ENCODE assay signal across 22 cellular contexts in the genomic region with DNA sequence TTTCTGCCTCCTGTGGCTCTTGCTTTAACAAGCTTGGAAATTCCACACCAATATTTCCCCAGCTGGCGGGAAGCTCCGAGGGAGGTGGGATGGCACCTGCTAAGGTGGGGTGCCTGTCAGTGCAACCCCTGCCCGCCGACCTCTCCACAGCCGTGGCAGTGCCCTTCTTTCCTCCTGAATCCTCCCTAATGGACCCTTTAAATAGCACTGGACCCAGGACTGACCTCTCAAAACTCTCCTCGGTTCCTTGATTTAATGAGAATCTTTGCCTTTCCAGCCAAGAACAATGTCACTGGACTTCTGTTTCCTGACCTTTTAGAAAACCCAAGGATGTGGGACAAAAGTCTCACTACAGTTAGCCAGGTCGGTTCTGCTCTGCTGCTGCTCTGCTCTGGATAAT.
A peak's percentile ranks its signal among the peaks of the same experiment; 100 is the strongest.
DNase-seq lines count a peak whose midpoint lies in the region; ATAC-seq, FAIRE-seq and TF ChIP-seq lines count a peak whose summit lies in the region.
"Had no signal": no experiment of that assay in that cellular context is flagged by ENCODE, and none has a peak within 500 bp of the region (broad histone marks: within the 10 kb centered on the region; RNA-seq: fewer than 3 reads in every experiment).

No MANE protein-coding gene starts in this region.

- no TSS peak for BruUV-seq in HepG2 (replicated peaks; lab: Mats Ljungman, UMichigan)

- H3K4me3 ChIP-seq in liver (ENCODE audit: low read depth in 1 of 3, low read length in 3 of 3): no peak overlapping the region
- no peak overlapping the region for H3K4me3 ChIP-seq in HepG2 (replicated peaks in 1 of 3; ENCODE audit: insufficient read depth in 1 of 3, low read depth in 2 of 3, low read length in 3 of 3)
- H3K4me3 ChIP-seq in neuronal stem cell (ENCODE audit: low read length in 2 of 2): no peak overlapping the region
- no peak overlapping the region for H3K4me3 ChIP-seq in adrenal gland
- H3K4me3 ChIP-seq: A549; BLaER1 treated with 17β-estradiol and CSF1 and Interleukin-3, amounts not matched to agents 10 nM and 100 nM had no signal

- POLR2A ChIA-PET in HepG2 (lab: Yijun Ruan, JAX): no interaction called here

- H3K79me2 ChIP-seq in HepG2 (ENCODE audit: insufficient read depth, low read length): no peaks in the 10 kb centered on the region

- H4K20me1 ChIP-seq in HepG2 (ENCODE audit: insufficient read depth, low read length): no peaks in the 10 kb centered on the region
- H4K20me1 ChIP-seq: BLaER1 treated with 17β-estradiol and CSF1 and Interleukin-3, amounts not matched to agents 10 nM and 100 nM had no signal

- no peaks in the 10 kb centered on the region for H3K36me3 ChIP-seq in liver (ENCODE audit: control insufficient read depth in 4 of 4, insufficient read depth in 3 of 4, low read depth in 1 of 4, low read length in 3 of 4)
- H3K36me3 ChIP-seq in HepG2 (replicated peaks in 1 of 2; ENCODE audit: control insufficient read depth in 1 of 2, insufficient read depth in 2 of 2, low read length in 2 of 2): no peaks in the 10 kb centered on the region
- no peaks in the 10 kb centered on the region for H3K36me3 ChIP-seq in neuronal stem cell (replicated peaks in 1 of 2; ENCODE audit: control insufficient read depth in 2 of 2, insufficient read depth in 2 of 2, low read length in 2 of 2)
- no peaks in the 10 kb centered on the region for H3K36me3 ChIP-seq in adrenal gland (replicated peaks in 1 of 2)
- H3K36me3 ChIP-seq: BLaER1 treated with 17β-estradiol and CSF1 and Interleukin-3, amounts not matched to agents 10 nM and 100 nM had no signal

- TF ChIP-seq CTCF in liver (IDR thresholded peaks at IDR 0.05; ENCODE audit: low read depth, low read length, missing input control) (no peak), HepG2 (CRISPR knock-in tag; IDR thresholded peaks at IDR 0.05) (no peak), adrenal gland (IDR thresholded peaks at IDR 0.05) (no peak)

- H4K8ac ChIP-seq in neuronal stem cell (ENCODE audit: low read depth, low read length): no peak overlapping the region

- no peak overlapping the region for H2AK5ac ChIP-seq in neuronal stem cell (ENCODE audit: low read depth, low read length)

- no peak for TF ChIP-seq EP300 in HepG2 (IDR thresholded peaks at IDR 0.05; ENCODE audit: low read depth in 2 of 2, low read length in 2 of 2)
- TF ChIP-seq EP300 in HepG2 (CRISPR knock-in tag; IDR thresholded peaks at IDR 0.05; ENCODE audit: borderline replicate concordance): no peak

- CTCF ChIA-PET in HepG2 (lab: Yijun Ruan, JAX; ENCODE audit: low intra/inter-chr PET ratio, low total read pairs): no interaction called here

- TF ChIP-seq POLR2A in HepG2 (IDR thresholded peaks at IDR 0.05; ENCODE audit: insufficient read depth in 1 of 2, low read depth in 2 of 2, low read length in 2 of 2) (no peak), adrenal gland (IDR thresholded peaks at IDR 0.05) (no peak)

- H2AFZ ChIP-seq in HepG2 (ENCODE audit: low read length) (no peak overlapping the region), neuronal stem cell (ENCODE audit: low read length) (no peak overlapping the region)

- H3K18ac ChIP-seq in neuronal stem cell (ENCODE audit: low read length): peak overlapping the region; percentile 25

- H2BK12ac ChIP-seq in neuronal stem cell (ENCODE audit: low read length): no peak overlapping the region

- TF ChIP-seq RAD21 in liver (IDR thresholded peaks at IDR 0.05) (no peak), HepG2 (CRISPR knock-in tag; IDR thresholded peaks at IDR 0.05) (no peak)

- no peak overlapping the region for H3K14ac ChIP-seq in neuronal stem cell (ENCODE audit: low read length)

- no peaks in the 10 kb centered on the region for H3K79me1 ChIP-seq in neuronal stem cell (ENCODE audit: low read depth, low read length)

- H3K4ac ChIP-seq in neuronal stem cell (ENCODE audit: low read length): no peak overlapping the region

- no peak overlapping the region for H4K91ac ChIP-seq in neuronal stem cell (ENCODE audit: low read depth, low read length, poor library complexity)

- FAIRE-seq in HepG2 (lab: Jason Lieb, UNC): no peak
- FAIRE-seq: A549, D721Med, G401.6, GM12891, GM19239 had no signal

- 75% methylated on average over 7 of the region's 7 CpGs for WGBS in liver
- WGBS in HepG2 (ENCODE audit: low lambda C conversion rate): 60% methylated on average over 7 of the region's 7 CpGs
- WGBS in neuronal stem cell (ENCODE audit: extremely low coverage in 2 of 2, insufficient read length in 2 of 2, insufficient replicate concordance in 1 of 2), 2 donors: no CpG with 5 or more reads among the region's 7 CpGs
- 61 to 70% (median 64%) methylated on average over 7 of the region's 7 CpGs for WGBS in adrenal gland, 4 donors

- H2BK120ac ChIP-seq in neuronal stem cell (ENCODE audit: low read depth, low read length): peak overlapping the region; percentile 17

- DNase-seq in HepG2 (ENCODE audit: low spot score) (no peak), dermis blood vessel endothelial cell (peak; percentile 16), neuronal stem cell (ENCODE audit: low spot score) (no peak), RKO (ENCODE audit: low spot score) (no peak), NCI-H2171 (lab: John Stamatoyannopoulos, UW) (no peak), adrenal gland (no peak)
- DNase-seq: AML-193; Caco-2; Calu3; CD4-positive, alpha-beta T cell; CD8-positive, alpha-beta T cell; DMS79 treated with DMSO at 0.1 percent for 48 hours; GF-D8 had no signal

- H3K27ac ChIP-seq in liver (ENCODE audit: low read depth in 1 of 2, low read length in 2 of 2): no peak overlapping the region
- no peak overlapping the region for H3K27ac ChIP-seq in HepG2 (ENCODE audit: extremely low read length, insufficient read depth, low read length)
- H3K27ac ChIP-seq in neuronal stem cell (replicated peaks; ENCODE audit: low read length): no peak overlapping the region
- no peak overlapping the region for H3K27ac ChIP-seq in adrenal gland
- H3K27ac ChIP-seq: 22Rv1; A549; BLaER1 treated with 17β-estradiol and CSF1 and Interleukin-3, amounts not matched to agents 10 nM and 100 nM; C4-2B had no signal

- ATAC-seq in HepG2: no peak
- ATAC-seq: A549; CD8-positive, alpha-beta T cell had no signal

- H3K9ac ChIP-seq in liver (ENCODE audit: low read depth in 1 of 2, low read length in 2 of 2) (no peak overlapping the region), HepG2 (ENCODE audit: insufficient read depth, low read depth, low read length) (no peak overlapping the region), neuronal stem cell (ENCODE audit: low read depth, low read length, poor library complexity) (no peak overlapping the region)
- H3K9ac ChIP-seq: BLaER1 treated with 17β-estradiol and CSF1 and Interleukin-3, amounts not matched to agents 10 nM and 100 nM had no signal

- no peak overlapping the region for H3K23ac ChIP-seq in neuronal stem cell (ENCODE audit: low read depth, low read length, poor library complexity)

- H2BK5ac ChIP-seq in neuronal stem cell (ENCODE audit: low read length): no peak overlapping the region

- H3K4me2 ChIP-seq in HepG2 (ENCODE audit: low read depth, low read length) (no peak overlapping the region), neuronal stem cell (ENCODE audit: insufficient read depth, low read length, poor library complexity, severe bottlenecking) (no peak overlapping the region)
- H3K4me2 ChIP-seq: A549; BLaER1 treated with 17β-estradiol and CSF1 and Interleukin-3, amounts not matched to agents 10 nM and 100 nM had no signal

- H2BK15ac ChIP-seq in neuronal stem cell (ENCODE audit: low read length): no peak overlapping the region

- in situ Hi-C loops in HepG2 (cut with HindIII; ENCODE audit: extremely low pct_ligation_motif_present, low pct_unique_long_range_greater_than_20kb): no loop called here

- H3K27me3 ChIP-seq in liver (ENCODE audit: control insufficient read depth in 4 of 4, insufficient read depth in 4 of 4, low read length in 3 of 4): no peaks in the 10 kb centered on the region
- peaks cover 0 to 15% of the 10 kb centered on the region in 2 experiments; a peak in 1 of 5 replicates for H3K27me3 ChIP-seq in HepG2 (ENCODE audit: control insufficient read depth in 1 of 2, insufficient read depth in 2 of 2, low read length in 2 of 2)
- H3K27me3 ChIP-seq in neuronal stem cell (ENCODE audit: control insufficient read depth in 3 of 3, insufficient read depth in 3 of 3, low read depth in 1 of 3, low read length in 3 of 3): peaks cover 0 to 15% (median 0%) of the 10 kb centered on the region in 3 experiments
- H3K27me3 ChIP-seq in adrenal gland: no peaks in the 10 kb centered on the region
- H3K27me3 ChIP-seq: BLaER1 treated with 17β-estradiol and CSF1 and Interleukin-3, amounts not matched to agents 10 nM and 100 nM had no signal

- no peaks in the 10 kb centered on the region for H3K9me3 ChIP-seq in liver (ENCODE audit: control insufficient read depth in 4 of 4, low read length in 3 of 4)
- no peaks in the 10 kb centered on the region for H3K9me3 ChIP-seq in HepG2 (ENCODE audit: low read length)
- H3K9me3 ChIP-seq in neuronal stem cell (replicated peaks in 1 of 2; ENCODE audit: control insufficient read depth in 2 of 2, insufficient read depth in 1 of 2, low read depth in 1 of 2, low read length in 2 of 2): no peaks in the 10 kb centered on the region
- no peaks in the 10 kb centered on the region for H3K9me3 ChIP-seq in adrenal gland (replicated peaks in 1 of 3)
- H3K9me3 ChIP-seq: A549; BLaER1 treated with 17β-estradiol and CSF1 and Interleukin-3, amounts not matched to agents 10 nM and 100 nM; Caco-2 had no signal

- H3K4me1 ChIP-seq in liver (ENCODE audit: control insufficient read depth in 4 of 4, insufficient read depth in 4 of 4, low read length in 3 of 4): no peaks in the 10 kb centered on the region
- no peaks in the 10 kb centered on the region for H3K4me1 ChIP-seq in HepG2 (ENCODE audit: insufficient read depth, low read length)
- peaks cover 0 to 7% of the 10 kb centered on the region in 2 donors for H3K4me1 ChIP-seq in neuronal stem cell (ENCODE audit: control insufficient read depth in 2 of 2, insufficient read depth in 1 of 2, low read depth in 1 of 2, low read length in 2 of 2)
- no peaks in the 10 kb centered on the region for H3K4me1 ChIP-seq in adrenal gland (replicated peaks in 1 of 2)
- H3K4me1 ChIP-seq: A549, Caco-2 had no signal

- intact Hi-C loops in HepG2 (cut with micrococcal nuclease; ENCODE audit: unreplicated experiment): no loop called here
- intact Hi-C loops in adrenal gland (cut with DNase I): no loop called here

TF ChIP-seq in liver, 16 proteins besides CTCF, POLR2A, EP300 and RAD21 (continues in another document):
- no peak for TF ChIP-seq JUND (IDR thresholded peaks at IDR 0.05)
- TF ChIP-seq, protein P1, sequence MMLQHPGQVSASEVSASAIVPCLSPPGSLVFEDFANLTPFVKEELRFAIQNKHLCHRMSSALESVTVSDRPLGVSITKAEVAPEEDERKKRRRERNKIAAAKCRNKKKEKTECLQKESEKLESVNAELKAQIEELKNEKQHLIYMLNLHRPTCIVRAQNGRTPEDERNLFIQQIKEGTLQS (IDR thresholded peaks at IDR 0.05): no peak
- TF ChIP-seq RXRA (IDR thresholded peaks at IDR 0.05): peak; percentile 33 to 41
